ENCODE assay signal across 8 cellular contexts in genomic region chr2:41414486-41415230, GRCh38.
A peak's percentile ranks its signal among the peaks of the same experiment; 100 is the strongest.
DNase-seq lines count a peak whose midpoint lies in the region; ATAC-seq, FAIRE-seq and TF ChIP-seq lines count a peak whose summit lies in the region.

No MANE protein-coding gene starts in this region.

- peak; percentile 14 for DNase-seq in GM10248 (ENCODE audit: extremely low spot score)
- peak; percentile 42 for DNase-seq in NCI-H345 (lab: John Stamatoyannopoulos, UW)
- peak; percentile 5 for DNase-seq in GM12878 (ENCODE audit: low read depth, low spot score)
- DNase-seq in mesendoderm, result peak; percentile 76
- DNase-seq in C1 segment of cervical spinal cord (lab: John Stamatoyannopoulos, UW), result no peak

- no peak overlapping the region for H3K23ac ChIP-seq in mesendoderm (ENCODE audit: low read length)

- H2BK15ac ChIP-seq in mesendoderm (replicated peaks; ENCODE audit: low read depth), result no peak overlapping the region

- H3K79me1 ChIP-seq in mesendoderm (ENCODE audit: low read length), result no peaks in the 10 kb centered on the region

- CTCF ChIA-PET in GM10248 (lab: Yijun Ruan, JAX), result interaction anchor here (0.6 to 2.6 kb wide), 10 partner anchors 10 to 371 kb away, joined by 3 to 15 read pairs (median 6); no protein-coding TSS in a partner anchor
- CTCF ChIA-PET in GM12878 (lab: Yijun Ruan, JAX), result interaction anchor here (0.6 to 3.8 kb wide), 14 partner anchors 10 to 1501 kb away, joined by 3 to 29 read pairs (median 4); no protein-coding TSS in a partner anchor

- TF ChIP-seq POLR2A in GM12878 (IDR thresholded peaks at IDR 0.05; ENCODE audit: low read depth, low read length), result no peak

- H3K27me3 ChIP-seq in GM12878 (replicated peaks in 1 of 2; ENCODE audit: control insufficient read depth in 2 of 2, insufficient read depth in 2 of 2, low read length in 1 of 2) (no peaks in the 10 kb centered on the region), mesendoderm (ENCODE audit: insufficient read depth, low read length, poor library complexity) (no peaks in the 10 kb centered on the region)

- H3K36me3 ChIP-seq in GM12878 (ENCODE audit: control insufficient read depth in 2 of 2, insufficient read depth in 2 of 2, low read length in 1 of 2) (no peaks in the 10 kb centered on the region), mesendoderm (ENCODE audit: control insufficient read depth, insufficient read depth, low read length) (no peaks in the 10 kb centered on the region)

- SMC1A ChIA-PET in GM12878 (lab: Charles Lee; ENCODE audit: uncharacterized antibody, unreplicated experiment), result interaction anchor here (0.8 to 2.8 kb wide), 6 partner anchors 14 to 673 kb away, joined by 3 to 14 read pairs (median 3); no protein-coding TSS in a partner anchor

- no TSS peak for BruUV-seq in GM12878 (replicated peaks; lab: Mats Ljungman, UMichigan)

- ATAC-seq in HG02870 (IDR thresholded peaks at IDR 0.05; ENCODE audit: unreplicated experiment) (peak; percentile 60), GM12878 (peak; percentile 82), HG03045 (IDR thresholded peaks at IDR 0.05; ENCODE audit: unreplicated experiment) (no peak)

- H2AK5ac ChIP-seq in mesendoderm (ENCODE audit: low read length), result no peak overlapping the region

- no peak for TF ChIP-seq EP300 in GM12878 (IDR thresholded peaks at IDR 0.05; ENCODE audit: borderline replicate concordance in 1 of 2, control insufficient read depth in 1 of 2, low read depth in 2 of 2, low read length in 2 of 2)

- no peak overlapping the region for H3K4me3 ChIP-seq in GM12878
- no peak overlapping the region for H3K4me3 ChIP-seq in mesendoderm (ENCODE audit: low read length)

- no peaks in the 10 kb centered on the region for H4K20me1 ChIP-seq in GM12878 (ENCODE audit: control insufficient read depth, insufficient read depth)

- H2BK5ac ChIP-seq in mesendoderm (ENCODE audit: low read length), result no peak overlapping the region

- intact Hi-C loops in GM12878 (cut with micrococcal nuclease; ENCODE audit: unreplicated experiment), result loop anchor here (1.0 kb wide), 2 partner anchors 284 to 368 kb away; no protein-coding TSS in a partner anchor

- 0% methylated on average over 5 of the region's 5 CpGs for WGBS in GM12878 (ENCODE audit: insufficient coverage, insufficient replicate concordance, low lambda C conversion rate, missing lambda C conversion rate)
- WGBS in mesendoderm (ENCODE audit: extremely low coverage, insufficient coverage, low lambda C conversion rate), result no CpG with 5 or more reads among the region's 5 CpGs

- peak; percentile 91 for FAIRE-seq in GM12878 (lab: Jason Lieb, UNC)

- no peak overlapping the region for H2AFZ ChIP-seq in GM12878 (ENCODE audit: control insufficient read depth, low read depth, low read length)

- H3K4me1 ChIP-seq in GM12878 (ENCODE audit: control insufficient read depth, insufficient read depth, low read length) (no peaks in the 10 kb centered on the region), mesendoderm (ENCODE audit: control insufficient read depth, low read depth, low read length) (no peaks in the 10 kb centered on the region)

- H3K27ac ChIP-seq in 22Rv1 (no peak overlapping the region), GM12878 (ENCODE audit: control insufficient read depth, insufficient read depth) (no peak overlapping the region), mesendoderm (ENCODE audit: low read depth, low read length) (no peak overlapping the region)

- no peak overlapping the region for H3K9ac ChIP-seq in GM12878 (ENCODE audit: control insufficient read depth, insufficient read depth, low read length)
- H3K9ac ChIP-seq in mesendoderm (ENCODE audit: low read length), result no peak overlapping the region

- no peak overlapping the region for H2BK120ac ChIP-seq in mesendoderm (ENCODE audit: low read depth, low read length)

- no peak overlapping the region for H4K8ac ChIP-seq in mesendoderm (ENCODE audit: low read depth, low read length)

- in situ Hi-C loops in GM12878 (cut with MboI), result loop anchor here (5.0 to 10.0 kb wide), 2 partner anchors 280 to 368 kb away; no protein-coding TSS in a partner anchor

- H3K79me2 ChIP-seq in GM12878 (ENCODE audit: control insufficient read depth, insufficient read depth, low read length), result no peaks in the 10 kb centered on the region
- H3K79me2 ChIP-seq in mesendoderm (ENCODE audit: control insufficient read depth, insufficient read depth, low read length), result no peaks in the 10 kb centered on the region

- H3K4me2 ChIP-seq in GM12878 (ENCODE audit: control insufficient read depth, insufficient read depth) (no peak overlapping the region), mesendoderm (ENCODE audit: low read length) (no peak overlapping the region)

- RAD21 ChIA-PET in GM12878 (lab: Charles Lee; ENCODE audit: unreplicated experiment), result interaction anchor here (0.6 to 2.0 kb wide), 3 partner anchors 279 to 369 kb away, joined by 3 to 13 read pairs (median 5); no protein-coding TSS in a partner anchor

- TF ChIP-seq CTCF in 22Rv1 (IDR thresholded peaks at IDR 0.05), result peak; percentile 73
- TF ChIP-seq CTCF in GM10248 (IDR thresholded peaks at IDR 0.05; ENCODE audit: control extremely low read depth, extremely low read depth, low read depth, missing control alignments), result peak; percentile 46
- peak; percentile 52 to 64 (median 53); a peak in 5 of 6 replicates for TF ChIP-seq CTCF in GM12878 (IDR thresholded peaks at IDR 0.05 in 2 of 3, conservative IDR thresholded peaks at IDR 0.05 in 1 of 3; ENCODE audit: control insufficient read depth in 2 of 3, extremely low read depth in 1 of 3, insufficient read depth in 1 of 3, low read depth in 3 of 3, low read length in 3 of 3)

- no peak overlapping the region for H4K5ac ChIP-seq in mesendoderm (ENCODE audit: low read length)

- no peak overlapping the region for H3K18ac ChIP-seq in mesendoderm (ENCODE audit: low read length)

- peak; percentile 77 for TF ChIP-seq RAD21 in GM12878 (IDR thresholded peaks at IDR 0.05; ENCODE audit: insufficient read depth, low read depth, low read length)

- POLR2A ChIA-PET in GM10248 (lab: Yijun Ruan, JAX), result no interaction called here
- POLR2A ChIA-PET in GM12878 (lab: Charles Lee), result no interaction called here

- no peaks in the 10 kb centered on the region for H3K9me3 ChIP-seq in GM12878 (replicated peaks; ENCODE audit: control insufficient read depth, insufficient read depth, low read length)

- no peak overlapping the region for H3K4ac ChIP-seq in mesendoderm (ENCODE audit: low read depth, low read length)

- no peak overlapping the region for H3K56ac ChIP-seq in mesendoderm (ENCODE audit: low read length)

TF ChIP-seq in GM12878, 131 proteins besides CTCF, POLR2A, EP300 and RAD21:
- TF ChIP-seq SMC3 (IDR thresholded peaks at IDR 0.05; ENCODE audit: borderline replicate concordance, low read length), result peak; percentile 75
- no peak for TF ChIP-seq SUZ12 (IDR thresholded peaks at IDR 0.05; ENCODE audit: unreplicated experiment)
- TF ChIP-seq RFX5 (IDR thresholded peaks at IDR 0.05; ENCODE audit: low read depth, low read length), result no peak

Comparison
In these comparisons a context has a peak if more than half of its experiments do, and no peak if none do; other contexts are left out.
1. DNase-seq: peak in GM10248 (single experiment), NCI-H345 (single experiment), GM12878 (single experiment) and mesendoderm (single experiment); none in C1 segment of cervical spinal cord (0 of 14).
2. Peak in every context shown above with its lines, with median percentiles within 50 percentile points of each other: CTCF ChIP-seq.